Comparison of ENCODE assay signal across 39 cellular contexts in the genomic region with DNA sequence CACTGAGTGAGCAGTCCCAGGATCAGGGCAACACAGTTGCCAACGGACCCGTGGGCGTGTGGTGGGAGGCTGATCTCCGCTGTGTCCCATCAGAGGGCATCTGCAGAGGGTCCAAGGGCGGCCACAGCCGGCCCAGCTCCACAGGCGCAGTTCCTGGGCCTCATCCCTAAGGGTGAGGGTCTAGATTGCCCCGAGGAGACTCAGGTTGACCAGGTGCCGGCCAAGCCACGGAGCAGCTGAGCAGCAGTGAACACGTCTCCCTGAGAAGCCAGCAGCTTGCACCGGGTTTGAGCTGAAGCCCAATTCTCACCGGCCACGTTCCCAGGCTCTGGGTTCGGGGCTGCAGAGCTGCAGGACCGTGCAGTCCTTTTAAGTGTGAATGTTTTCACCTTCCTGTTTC. TPM values are rescaled to one million over a fixed set of nuclear protein-coding genes. Genes with fewer than 3 reads are reported as not detected.
"Had no signal": no experiment of that assay in that cellular context is flagged by ENCODE, and none has a peak within 500 bp of the region (broad histone marks: within the 10 kb centered on the region; RNA-seq: fewer than 3 reads in every experiment).

No MANE protein-coding gene starts in this region.

- H3K36me3 ChIP-seq: MG63 had no signal

- DNase-seq: Karpas-422, Kasumi-1, MG63, MM.1S, MV-4-11, NCI-H1048, NCI-H1092, NCI-H1092 treated with DMSO at 0.1 percent for 48 hours, NCI-H1105, NCI-H1105 treated with DMSO at 0.1 percent for 48 hours, NCI-H1417, NCI-H1417 treated with DMSO at 0.1 percent for 48 hours, NCI-H1436, NCI-H1436 treated with DMSO at 0.1 percent for 48 hours, NCI-H146, NCI-H1694, NCI-H1694 treated with DMSO at 0.1 percent for 48 hours, NCI-H187, NCI-H187 treated with DMSO at 0.1 percent for 48 hours, NCI-H1930, NCI-H2029, NCI-H2029 treated with DMSO at 0.1 percent for 48 hours, NCI-H2081, NCI-H2081 treated with DMSO at 0.1 percent for 48 hours, NCI-H2107, NCI-H2171, NCI-H2171 treated with DMSO at 0.1 percent for 48 hours, NCI-H2227 treated with DMSO at 0.1 percent for 48 hours, NCI-H226, NCI-H345, NCI-H446, NCI-H446 treated with DMSO at 0.1 percent for 48 hours, NCI-H510A, NCI-H510A treated with DMSO at 0.1 percent for 48 hours, NCI-H524 had no signal

- H3K4me3 ChIP-seq: MG63 had no signal

- H3K9me3 ChIP-seq: MG63 had no signal

RNA-seq across cellular contexts. Expression of a gene that starts 58.8 kb away (rescaled TPM):
- total RNA-seq: LHCN-M2, M059J, MCF 10A, NCI-H460 had no signal
